Comparison of ENCODE assay signal across 16 cellular contexts in genomic region chr3:188510366-188510765, GRCh38.
DNase-seq lines count a peak whose midpoint lies in the region; ATAC-seq and TF ChIP-seq lines count a peak whose summit lies in the region.
"Had no signal": no experiment of that assay in that cellular context is flagged by ENCODE, and none has a peak within 500 bp of the region (broad histone marks: within the 10 kb centered on the region; RNA-seq: fewer than 3 reads in every experiment).

No MANE protein-coding gene starts in this region.

- no peak for ATAC-seq in HG02885 (IDR thresholded peaks at IDR 0.05; ENCODE audit: poor library complexity, unreplicated experiment)
- no peak for ATAC-seq in HG03571 (IDR thresholded peaks at IDR 0.05; ENCODE audit: unreplicated experiment)
- ATAC-seq: natural killer cell treated with Interleukin-12 subunit alpha and Interleukin-12 subunit beta and Interleukin-15 and Interleukin-18, amount 100 ng/mL, for 72 hours had no signal

- H3K4me3 ChIP-seq in MG63 (no peak overlapping the region), choroid plexus epithelial cell (ENCODE audit: low read depth, low read length) (no peak overlapping the region)
- H3K4me3 ChIP-seq: SJCRH30, thyroid gland had no signal

- in situ Hi-C loops in GM13977 (cut with MboI; ENCODE audit: low pct_unique_long_range_greater_than_20kb, low sequenced_read_pairs, unreplicated experiment): no loop called here

- no peaks in the 10 kb centered on the region; the same call in 1 of the 2 replicates for H3K9me3 ChIP-seq in MG63
- H3K9me3 ChIP-seq: SJCRH30, thyroid gland had no signal

- no peak for TF ChIP-seq CTCF in choroid plexus epithelial cell (conservative IDR thresholded peaks at IDR 0.05; ENCODE audit: low read depth, low read length)
- TF ChIP-seq CTCF in GM13977 (IDR thresholded peaks at IDR 0.05; ENCODE audit: extremely low read depth, insufficient read depth, missing control alignments): no peak

- no peaks in the 10 kb centered on the region for H3K36me3 ChIP-seq in MG63
- H3K36me3 ChIP-seq: SJCRH30, thyroid gland, WERI-Rb-1 had no signal

- DNase-seq in A172 (ENCODE audit: low spot score) (peak; percentile 74), MG63 (peak; percentile 8), choroid plexus epithelial cell (ENCODE audit: low read depth) (peak; percentile 90), myocyte (ENCODE audit: low read depth) (peak; percentile 20), GM13977 (ENCODE audit: low spot score) (no peak)
- no peak for DNase-seq in activated CD4-positive, alpha-beta T cell treated with anti-CD3 and anti-CD28 coated beads, Interleukin-2, amount 50 U/mL, for 48 hours
- DNase-seq: 8988T; activated CD8-positive, alpha-beta memory T cell treated with anti-CD3 and anti-CD28 coated beads, Interleukin-2, amount 50 U/mL, for 48 hours; activated naive CD8-positive, alpha-beta T cell treated with anti-CD3 and anti-CD28 coated beads, Interleukin-2, amount 10 ng/mL, durations not matched to agents 7 days and 5 days; Kasumi-1; SJCRH30; thyroid gland; WERI-Rb-1 had no signal

- H3K27me3 ChIP-seq in MG63: no peaks in the 10 kb centered on the region
- H3K27me3 ChIP-seq: SJCRH30, thyroid gland had no signal

Comparison
In these comparisons a context has a peak if more than half of its experiments do, and no peak if none do; other contexts are left out.
1. DNase-seq: peak in A172 (single experiment), MG63 (single experiment), choroid plexus epithelial cell (single experiment) and myocyte (single experiment); none in GM13977 (single experiment) and activated CD4-positive, alpha-beta T cell treated with anti-CD3 and anti-CD28 coated beads, Interleukin-2, amount 50 U/mL, for 48 hours (0 of 2).